In the genomic region with DNA sequence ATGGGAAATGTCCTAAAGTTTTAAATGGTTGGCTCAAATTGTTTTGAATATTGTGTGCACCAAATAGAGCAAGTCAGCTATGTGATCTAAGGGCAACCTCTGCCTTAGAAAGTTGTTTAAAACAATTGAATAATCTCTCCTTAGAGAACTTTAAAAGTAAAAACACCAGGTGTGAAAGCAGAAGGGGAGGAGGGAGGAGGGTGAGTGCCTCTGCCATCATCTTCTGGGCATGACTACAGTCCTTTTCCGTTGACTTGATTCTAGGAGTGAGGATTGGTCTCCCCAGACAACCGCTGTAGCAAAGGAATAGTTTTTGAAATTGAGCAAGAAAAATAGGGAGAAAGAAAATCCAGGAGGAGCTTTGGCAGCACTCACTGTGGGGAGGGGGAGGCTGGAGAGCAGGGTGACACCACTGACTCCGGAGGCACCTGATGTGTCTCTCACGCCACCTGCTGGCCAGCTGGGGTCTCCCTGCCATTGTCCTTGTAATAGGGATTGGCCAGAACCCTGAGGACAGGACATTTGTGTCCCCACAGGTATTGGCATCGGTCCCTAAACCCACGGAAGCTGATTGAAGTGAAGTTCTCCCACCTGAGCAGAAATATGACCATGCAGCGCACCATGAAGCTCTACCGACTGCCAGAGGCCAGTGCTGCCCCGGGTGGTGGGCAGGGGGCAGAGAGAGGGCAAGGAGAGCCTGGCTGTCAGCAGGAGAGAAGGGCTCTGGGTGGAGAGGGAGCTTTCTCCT, we compare ENCODE assay signal across 8 cellular contexts. TPM values are rescaled to one million over a fixed set of nuclear protein-coding genes. Genes with fewer than 3 reads are reported as not detected.
A peak's percentile ranks its signal among the peaks of the same experiment; 100 is the strongest.
DNase-seq lines count a peak whose midpoint lies in the region; ATAC-seq and TF ChIP-seq lines count a peak whose summit lies in the region.

No MANE protein-coding gene starts in this region.

- peaks cover 35% of the 10 kb centered on the region for H3K79me1 ChIP-seq in mesenchymal stem cell (replicated peaks; ENCODE audit: low read length, poor library complexity, severe bottlenecking)

- H3K27ac ChIP-seq in mesenchymal stem cell (ENCODE audit: low read length, poor library complexity, severe bottlenecking) = peak overlapping the region; percentile 35

- DNase-seq in BJ (ENCODE audit: low read depth) = no peak
- peak; percentile 60 for DNase-seq in HFFc6
- DNase-seq in NCI-H82 treated with DMSO at 0.1 percent for 48 hours (lab: John Stamatoyannopoulos, UW; ENCODE audit: unreplicated experiment) = peak; percentile 63
- DNase-seq in activated CD8-positive, alpha-beta memory T cell treated with anti-CD3 and anti-CD28 coated beads, Interleukin-2, amount 10 ng/mL, durations not matched to agents 7 days and 5 days = peak; percentile 82
- DNase-seq in effector memory CD8-positive, alpha-beta T cell = peak; percentile 58 to 73 (median 66)
- peak; percentile 84 for DNase-seq in mesenchymal stem cell
- peak; percentile 51 to 57 for DNase-seq in stimulated activated CD8-positive, alpha-beta memory T cell treated with anti-CD3 and anti-CD28 coated beads, Interleukin-15, amount 100 ng/mL, for 48 hours (ENCODE audit: low read depth in 2 of 2)

- peaks cover 22% of the 10 kb centered on the region for H3K4me1 Mint-ChIP-seq in HFFc6 (ENCODE audit: low read depth)
- no peaks in the 10 kb centered on the region for H3K4me1 Mint-ChIP-seq in activated CD8-positive, alpha-beta memory T cell treated with anti-CD3 and anti-CD28 coated beads, Interleukin-2, amount 10 ng/mL, durations not matched to agents 7 days and 5 days
- peaks cover 3% of the 10 kb centered on the region in 2 donors for H3K4me1 Mint-ChIP-seq in effector memory CD8-positive, alpha-beta T cell (ENCODE audit: low read depth in 2 of 2)

- no peak overlapping the region for H2AK5ac ChIP-seq in mesenchymal stem cell (ENCODE audit: low read length, severe bottlenecking)

- no peak overlapping the region for H3K4ac ChIP-seq in mesenchymal stem cell (ENCODE audit: low read depth in 1 of 2, low read length in 2 of 2)

- H3K4me3 ChIP-seq in BJ (ENCODE audit: low read depth, low read length) = no peak overlapping the region
- no peak overlapping the region for H3K4me3 ChIP-seq in mesenchymal stem cell (ENCODE audit: insufficient read depth in 1 of 2, low read depth in 1 of 2, low read length in 2 of 2)

- peak; percentile 91 for ATAC-seq in activated CD8-positive, alpha-beta memory T cell treated with anti-CD3 and anti-CD28 coated beads, Interleukin-2, amount 10 ng/mL, durations not matched to agents 7 days and 5 days
- ATAC-seq in effector memory CD8-positive, alpha-beta T cell (replicated peaks) = peak; percentile 78
- ATAC-seq in GM19324 (IDR thresholded peaks at IDR 0.05; ENCODE audit: low FRiP score, unreplicated experiment) = no peak

- H3K4me2 ChIP-seq in mesenchymal stem cell (ENCODE audit: low read length, poor library complexity, severe bottlenecking) = no peak overlapping the region

- H2BK12ac ChIP-seq in mesenchymal stem cell (ENCODE audit: low read length in 2 of 2) = no peak overlapping the region

- no peak overlapping the region for H2BK120ac ChIP-seq in mesenchymal stem cell (ENCODE audit: low read depth, low read length)

- peak overlapping the region; percentile 35 for H3K27ac Mint-ChIP-seq in HFFc6
- H3K27ac Mint-ChIP-seq in activated CD8-positive, alpha-beta memory T cell treated with anti-CD3 and anti-CD28 coated beads, Interleukin-2, amount 10 ng/mL, durations not matched to agents 7 days and 5 days = no peak overlapping the region
- H3K27ac Mint-ChIP-seq in effector memory CD8-positive, alpha-beta T cell = peak overlapping the region in 1 of 2 donors; percentile 79

- H2BK5ac ChIP-seq in mesenchymal stem cell (ENCODE audit: low read depth, low read length, poor library complexity, severe bottlenecking) = no peak overlapping the region

- no peak overlapping the region for H3K23ac ChIP-seq in mesenchymal stem cell (ENCODE audit: low read length in 2 of 2)

- no peak overlapping the region for H4K8ac ChIP-seq in mesenchymal stem cell (ENCODE audit: low read length)

- peak overlapping the region; percentile 63 for H3K9ac ChIP-seq in mesenchymal stem cell (ENCODE audit: low read length)

- no peak overlapping the region for H4K91ac ChIP-seq in mesenchymal stem cell (ENCODE audit: low read length)

- H2BK15ac ChIP-seq in mesenchymal stem cell (ENCODE audit: low read depth, poor library complexity, severe bottlenecking) = no peak overlapping the region

- no peak overlapping the region for H3K14ac ChIP-seq in mesenchymal stem cell (ENCODE audit: low read length in 2 of 2)

- H2AFZ ChIP-seq in mesenchymal stem cell (ENCODE audit: low read depth, low read length) = no peak overlapping the region

- no peak overlapping the region for H3K18ac ChIP-seq in mesenchymal stem cell (ENCODE audit: low read depth in 1 of 2, low read length in 2 of 2)

- peaks cover 42% of the 10 kb centered on the region for H3K36me3 ChIP-seq in BJ (ENCODE audit: control insufficient read depth, insufficient read depth, low read length)
- peaks cover 71 to 77% of the 10 kb centered on the region in 2 experiments for H3K36me3 ChIP-seq in mesenchymal stem cell (ENCODE audit: control insufficient read depth in 1 of 2, insufficient read depth in 2 of 2, low read depth in 1 of 2, low read length in 2 of 2)

- no peaks in the 10 kb centered on the region for H3K9me3 ChIP-seq in mesenchymal stem cell (ENCODE audit: control insufficient read depth, low read length)

- no peak overlapping the region for H3K4me3 Mint-ChIP-seq in HFFc6
- H3K4me3 Mint-ChIP-seq in activated CD8-positive, alpha-beta memory T cell treated with anti-CD3 and anti-CD28 coated beads, Interleukin-2, amount 10 ng/mL, durations not matched to agents 7 days and 5 days = no peak overlapping the region
- H3K4me3 Mint-ChIP-seq in effector memory CD8-positive, alpha-beta T cell = no peak overlapping the region

- POLR2A ChIA-PET in BJ (lab: Charles Lee) = interaction anchor here (0.7 kb wide), 1 partner anchor 25 kb away, joined by 3 read pairs; no protein-coding TSS in a partner anchor

- H3K4me1 ChIP-seq in mesenchymal stem cell (ENCODE audit: control insufficient read depth, insufficient read depth, low read depth, low read length) = peaks cover 20% of the 10 kb centered on the region

- CTCF ChIA-PET in BJ (lab: Yijun Ruan, JAX) = interaction anchor here (0.6 to 9.5 kb wide), 45 partner anchors 8 to 323 kb away, joined by 3 to 95 read pairs (median 4); a partner anchor contains a TSS
- CTCF ChIA-PET in activated CD8-positive, alpha-beta memory T cell treated with anti-CD3 and anti-CD28 coated beads, Interleukin-2, amount 10 ng/mL, durations not matched to agents 7 days and 5 days (lab: Charles Lee) = interaction anchor here (0.6 to 3.5 kb wide), 29 partner anchors 9 to 322 kb away, joined by 3 to 24 read pairs (median 5); a partner anchor contains a TSS

- H3K27me3 ChIP-seq in BJ (ENCODE audit: control insufficient read depth, insufficient read depth, low read length) (no peaks in the 10 kb centered on the region), mesenchymal stem cell (ENCODE audit: control insufficient read depth in 1 of 2, insufficient read depth in 1 of 2, low read length in 2 of 2) (no peaks in the 10 kb centered on the region)

- H3K36me3 Mint-ChIP-seq in HFFc6 (ENCODE audit: low read depth) = peaks cover 37% of the 10 kb centered on the region
- peaks cover 48% of the 10 kb centered on the region for H3K36me3 Mint-ChIP-seq in activated CD8-positive, alpha-beta memory T cell treated with anti-CD3 and anti-CD28 coated beads, Interleukin-2, amount 10 ng/mL, durations not matched to agents 7 days and 5 days
- H3K36me3 Mint-ChIP-seq in effector memory CD8-positive, alpha-beta T cell (ENCODE audit: insufficient read depth) = peaks cover 84% of the 10 kb centered on the region

- TF ChIP-seq CTCF in BJ (IDR thresholded peaks at IDR 0.05; ENCODE audit: insufficient read depth, low read depth, low read length) (peak; percentile 91), HFFc6 (IDR thresholded peaks at IDR 0.05) (peak; percentile 90)

- WGBS in mesenchymal stem cell = 51% methylated on average over 9 of the region's 9 CpGs

- peaks cover 2% of the 10 kb centered on the region; the same call in 1 of the 2 replicates for H3K27me3 Mint-ChIP-seq in HFFc6 (ENCODE audit: insufficient read depth)
- no peaks in the 10 kb centered on the region for H3K27me3 Mint-ChIP-seq in activated CD8-positive, alpha-beta memory T cell treated with anti-CD3 and anti-CD28 coated beads, Interleukin-2, amount 10 ng/mL, durations not matched to agents 7 days and 5 days
- H3K27me3 Mint-ChIP-seq in effector memory CD8-positive, alpha-beta T cell = no peaks in the 10 kb centered on the region

- no peaks in the 10 kb centered on the region for H3K9me3 Mint-ChIP-seq in HFFc6
- H3K9me3 Mint-ChIP-seq in activated CD8-positive, alpha-beta memory T cell treated with anti-CD3 and anti-CD28 coated beads, Interleukin-2, amount 10 ng/mL, durations not matched to agents 7 days and 5 days (ENCODE audit: low read depth) = no peaks in the 10 kb centered on the region
- H3K9me3 Mint-ChIP-seq in effector memory CD8-positive, alpha-beta T cell = no peaks in the 10 kb centered on the region

RNA-seq across cellular contexts. Expression of a gene that starts 33.3 kb away (rescaled TPM):
- 47.5 and 81.6 TPM in 2 replicates for polyA plus RNA-seq in BJ (2011; rRNA removed)
- 71.6 and 94.8 TPM in 2 replicates for polyA minus RNA-seq in BJ (2011; rRNA and poly(A)+ RNA removed)
- total RNA-seq in HFFc6 (2021; fragmentation: NEBNext Ultra II Directional; extraction: Animal tissue kit (Norgen Biotek cat#: 25700)) = 100 to 1,000 TPM in 1 of 6 experiments, 10 to 100 TPM in 5; 77.2 to 112 (median 83.8) TPM
- 1 to 10 TPM; 2.6 to 5.2 TPM for total RNA-seq in activated CD8-positive, alpha-beta memory T cell treated with anti-CD3 and anti-CD28 coated beads, Interleukin-2, amount 10 ng/mL, durations not matched to agents 7 days and 5 days
- 63.5 TPM for polyA plus RNA-seq in mesenchymal stem cell (2013, experiment 1 of 2)
- 58.4 TPM for polyA plus RNA-seq in mesenchymal stem cell (2013, experiment 2 of 2)

RNA-seq across cellular contexts. Expression of a gene that starts 36.4 kb away (rescaled TPM):
- 5.4 and 7.3 TPM in 2 replicates for polyA plus RNA-seq in BJ (2011; rRNA removed)
- 3.0 and 4.2 TPM in 2 replicates for polyA minus RNA-seq in BJ (2011; rRNA and poly(A)+ RNA removed)
- total RNA-seq in HFFc6 (2021; fragmentation: NEBNext Ultra II Directional; extraction: Animal tissue kit (Norgen Biotek cat#: 25700)) = 1 to 10 TPM; 5.0 to 8.0 (median 6.5) TPM
- 10 to 100 TPM; 14.9 to 20.6 TPM for total RNA-seq in activated CD8-positive, alpha-beta memory T cell treated with anti-CD3 and anti-CD28 coated beads, Interleukin-2, amount 10 ng/mL, durations not matched to agents 7 days and 5 days
- polyA plus RNA-seq in mesenchymal stem cell (2013, experiment 1 of 2) = 3.8 TPM
- 4.1 TPM for polyA plus RNA-seq in mesenchymal stem cell (2013, experiment 2 of 2)

RNA-seq across cellular contexts. Expression of a gene that starts 37.9 kb away (rescaled TPM):
- polyA plus RNA-seq in BJ (2011; rRNA removed) = 48.1 and 62.5 TPM in 2 replicates
- polyA minus RNA-seq in BJ (2011; rRNA and poly(A)+ RNA removed) = 52.8 and 163 TPM in 2 replicates
- 100 to 1,000 TPM; 135 to 152 (median 142) TPM for total RNA-seq in HFFc6 (2021; fragmentation: NEBNext Ultra II Directional; extraction: Animal tissue kit (Norgen Biotek cat#: 25700))
- total RNA-seq in activated CD8-positive, alpha-beta memory T cell treated with anti-CD3 and anti-CD28 coated beads, Interleukin-2, amount 10 ng/mL, durations not matched to agents 7 days and 5 days = 100 to 1,000 TPM; 136 to 148 TPM
- polyA plus RNA-seq in mesenchymal stem cell (2013, experiment 1 of 2) = 118 TPM
- polyA plus RNA-seq in mesenchymal stem cell (2013, experiment 2 of 2) = 123 TPM

RNA-seq across cellular contexts. Expression of a gene that starts 47.6 kb away (rescaled TPM):
- 25.4 and 44.2 TPM in 2 replicates for polyA plus RNA-seq in BJ (2011; rRNA removed)
- 41.9 and 63.6 TPM in 2 replicates for polyA minus RNA-seq in BJ (2011; rRNA and poly(A)+ RNA removed)
- 10 to 100 TPM; 34.0 to 38.9 (median 35.8) TPM for total RNA-seq in HFFc6 (2021; fragmentation: NEBNext Ultra II Directional; extraction: Animal tissue kit (Norgen Biotek cat#: 25700))
- total RNA-seq in activated CD8-positive, alpha-beta memory T cell treated with anti-CD3 and anti-CD28 coated beads, Interleukin-2, amount 10 ng/mL, durations not matched to agents 7 days and 5 days = 10 to 100 TPM; 29.4 to 34.3 TPM
- polyA plus RNA-seq in mesenchymal stem cell (2013, experiment 1 of 2) = 21.4 TPM
- 21.3 TPM for polyA plus RNA-seq in mesenchymal stem cell (2013, experiment 2 of 2)

RNA-seq across cellular contexts. Expression of a gene that starts 49.2 kb away (rescaled TPM):
- polyA plus RNA-seq in BJ (2011; rRNA removed) = 16.0 and 16.7 TPM in 2 replicates
- polyA minus RNA-seq in BJ (2011; rRNA and poly(A)+ RNA removed) = 10.3 and 11.2 TPM in 2 replicates
- 10 to 100 TPM; 31.8 to 42.0 (median 34.5) TPM for total RNA-seq in HFFc6 (2021; fragmentation: NEBNext Ultra II Directional; extraction: Animal tissue kit (Norgen Biotek cat#: 25700))
- 10 to 100 TPM; 40.2 to 42.4 TPM for total RNA-seq in activated CD8-positive, alpha-beta memory T cell treated with anti-CD3 and anti-CD28 coated beads, Interleukin-2, amount 10 ng/mL, durations not matched to agents 7 days and 5 days
- polyA plus RNA-seq in mesenchymal stem cell (2013, experiment 1 of 2) = 23.8 TPM
- 23.7 TPM for polyA plus RNA-seq in mesenchymal stem cell (2013, experiment 2 of 2)

Comparison
In these comparisons a context has a peak if more than half of its experiments do, and no peak if none do; other contexts are left out.
1. RNA of a gene that starts 33.3 kb away (total RNA-seq): 77.2 to 112 TPM in HFFc6; 2.6 to 5.2 TPM in activated CD8-positive, alpha-beta memory T cell treated with anti-CD3 and anti-CD28 coated beads, Interleukin-2, amount 10 ng/mL, durations not matched to agents 7 days and 5 days; every median in the first group is over 10 times any median in the second.